ENCODE assay signal across 16 cellular contexts in the genomic region with DNA sequence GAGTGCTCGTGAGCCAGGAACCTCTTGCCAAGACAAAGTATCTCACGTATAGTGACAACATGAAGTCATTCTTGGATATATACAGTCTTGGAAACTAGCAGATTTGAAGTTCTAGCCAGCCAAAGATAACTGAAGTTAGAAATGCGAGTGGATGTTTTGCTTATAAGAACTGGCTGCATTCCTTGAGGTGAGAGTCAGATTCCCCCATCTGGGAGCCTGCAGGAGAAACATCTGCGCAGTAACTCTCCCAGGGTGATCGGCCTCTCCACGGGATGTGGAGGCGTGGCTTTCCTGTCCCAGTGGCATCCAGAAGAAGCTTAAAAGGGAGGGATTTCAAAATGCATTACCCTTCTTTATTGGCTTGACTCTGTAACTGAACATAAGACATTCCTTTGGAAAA.
DNase-seq lines count a peak whose midpoint lies in the region; ATAC-seq and TF ChIP-seq lines count a peak whose summit lies in the region.
"Had no signal": no experiment of that assay in that cellular context is flagged by ENCODE, and none has a peak within 500 bp of the region (broad histone marks: within the 10 kb centered on the region; RNA-seq: fewer than 3 reads in every experiment).

No MANE protein-coding gene starts in this region.

- TF ChIP-seq CTCF in A673 (conservative IDR thresholded peaks at IDR 0.05; ENCODE audit: low read depth, low read length) (no peak), fibroblast of mammary gland (conservative IDR thresholded peaks at IDR 0.05; ENCODE audit: control insufficient read depth, insufficient read depth, low read depth, low read length) (no peak)

- DNase-seq in A673 (ENCODE audit: low spot score) (peak; percentile 95), NCI-H82 treated with DMSO at 0.1 percent for 48 hours (lab: John Stamatoyannopoulos, UW; ENCODE audit: unreplicated experiment) (peak; percentile 82), fibroblast of mammary gland (ENCODE audit: low read depth) (peak; percentile 2), mesenchymal stem cell (no peak), EL (no peak), NCI-H1694 treated with DMSO at 0.1 percent for 48 hours (lab: John Stamatoyannopoulos, UW) (no peak), AG20443 (ENCODE audit: low spot score) (no peak)
- DNase-seq: activated T-cell treated with anti-CD3 and anti-CD28 coated beads, Interleukin-2, amount 50 U/mL, for 24 hours; dorsolateral prefrontal cortex; left colon; natural killer cell; NCI-H2107; right lobe of liver; stimulated activated naive CD4-positive, alpha-beta T cell treated with Interleukin-2 at 50 U/mL for 16 hours; T-helper 9 cell had no signal

- peak overlapping the region; percentile 66 for H3K27ac ChIP-seq in A673 (ENCODE audit: low read depth, low read length, poor library complexity, severe bottlenecking)
- peak overlapping the region; percentile 69 for H3K27ac ChIP-seq in mesenchymal stem cell (ENCODE audit: low read length, poor library complexity, severe bottlenecking)
- H3K27ac ChIP-seq: right lobe of liver had no signal

- intact Hi-C loops in A673 (cut with micrococcal nuclease; ENCODE audit: unreplicated experiment): loop anchor here (5.0 kb wide), 2 partner anchors 161 to 186 kb away; no protein-coding TSS in a partner anchor

- no peaks in the 10 kb centered on the region for H3K27me3 ChIP-seq in A673 (replicated peaks; ENCODE audit: insufficient read depth, low read depth, low read length, poor library complexity)
- H3K27me3 ChIP-seq in mesenchymal stem cell (ENCODE audit: control insufficient read depth in 1 of 2, insufficient read depth in 1 of 2, low read length in 2 of 2): no peaks in the 10 kb centered on the region
- H3K27me3 ChIP-seq: dorsolateral prefrontal cortex, right lobe of liver had no signal

- no peak overlapping the region for H3K9ac ChIP-seq in mesenchymal stem cell (ENCODE audit: low read length)

- no TSS peak for BruUV-seq in A673 (replicated peaks; lab: Mats Ljungman, UMichigan)

- CTCF ChIA-PET in A673 (lab: Charles Lee): interaction anchor here (0.6 kb wide), 1 partner anchor 91 kb away, joined by 3 read pairs; no protein-coding TSS in a partner anchor

- H3K36me3 ChIP-seq in A673 (ENCODE audit: insufficient read depth, low read length, poor library complexity, severe bottlenecking): no peaks in the 10 kb centered on the region
- no peaks in the 10 kb centered on the region for H3K36me3 ChIP-seq in mesenchymal stem cell (ENCODE audit: control insufficient read depth in 1 of 2, insufficient read depth in 2 of 2, low read depth in 1 of 2, low read length in 2 of 2)
- H3K36me3 ChIP-seq: right lobe of liver had no signal

- peaks cover 48% of the 10 kb centered on the region for H3K4me1 ChIP-seq in A673 (ENCODE audit: insufficient read depth, low read length, poor library complexity, severe bottlenecking)
- H3K4me1 ChIP-seq in mesenchymal stem cell (ENCODE audit: control insufficient read depth, insufficient read depth, low read depth, low read length): no peaks in the 10 kb centered on the region
- H3K4me1 ChIP-seq: right lobe of liver had no signal

- POLR2A ChIA-PET in A673 (lab: Charles Lee; ENCODE audit: low non-redundant PET): no interaction called here

- H2BK15ac ChIP-seq in mesenchymal stem cell (ENCODE audit: low read depth, poor library complexity, severe bottlenecking): no peak overlapping the region

- H2BK5ac ChIP-seq in mesenchymal stem cell (ENCODE audit: low read depth, low read length, poor library complexity, severe bottlenecking): no peak overlapping the region

- no peak overlapping the region for H4K8ac ChIP-seq in mesenchymal stem cell (ENCODE audit: low read length)

- H3K4ac ChIP-seq in mesenchymal stem cell (ENCODE audit: low read depth in 1 of 2, low read length in 2 of 2): no peak overlapping the region

- no peak overlapping the region for H4K91ac ChIP-seq in mesenchymal stem cell (ENCODE audit: low read length)

- H2BK12ac ChIP-seq in mesenchymal stem cell (ENCODE audit: low read length in 2 of 2): no peak overlapping the region

- H3K9me3 ChIP-seq in A673 (ENCODE audit: low read depth, low read length, poor library complexity, severe bottlenecking) (no peaks in the 10 kb centered on the region), mesenchymal stem cell (ENCODE audit: control insufficient read depth, low read length) (no peaks in the 10 kb centered on the region)
- H3K9me3 ChIP-seq: right lobe of liver had no signal

- peak overlapping the region; percentile 14 for H3K4me3 ChIP-seq in A673 (ENCODE audit: low read depth, low read length, poor library complexity, severe bottlenecking)
- H3K4me3 ChIP-seq in fibroblast of mammary gland (ENCODE audit: control insufficient read depth, low read depth, low read length): no peak overlapping the region
- H3K4me3 ChIP-seq in mesenchymal stem cell (ENCODE audit: insufficient read depth in 1 of 2, low read depth in 1 of 2, low read length in 2 of 2): no peak overlapping the region
- H3K4me3 ChIP-seq: right lobe of liver had no signal

- no peak overlapping the region for H2BK120ac ChIP-seq in mesenchymal stem cell (ENCODE audit: low read depth, low read length)

- no peak for ATAC-seq in GM18873 (IDR thresholded peaks at IDR 0.05; ENCODE audit: low FRiP score, unreplicated experiment)
- ATAC-seq: left colon, natural killer cell, right lobe of liver had no signal

- no peak overlapping the region for H3K18ac ChIP-seq in mesenchymal stem cell (ENCODE audit: low read depth in 1 of 2, low read length in 2 of 2)

- H3K4me2 ChIP-seq in mesenchymal stem cell (ENCODE audit: low read length, poor library complexity, severe bottlenecking): no peak overlapping the region

- WGBS in mesenchymal stem cell: 4% methylated on average over 6 of the region's 7 CpGs

- no peak overlapping the region for H2AFZ ChIP-seq in mesenchymal stem cell (ENCODE audit: low read depth, low read length)

- no peak overlapping the region for H3K23ac ChIP-seq in mesenchymal stem cell (ENCODE audit: low read length in 2 of 2)

- no peak overlapping the region for H2AK5ac ChIP-seq in mesenchymal stem cell (ENCODE audit: low read length, severe bottlenecking)

- H3K79me1 ChIP-seq in mesenchymal stem cell (replicated peaks; ENCODE audit: low read length, poor library complexity, severe bottlenecking): no peaks in the 10 kb centered on the region

- H3K14ac ChIP-seq in mesenchymal stem cell (ENCODE audit: low read length in 2 of 2): no peak overlapping the region

Comparison
In these comparisons a context has a peak if more than half of its experiments do, and no peak if none do; other contexts are left out.
1. DNase-seq: peak in A673 (single experiment), NCI-H82 treated with DMSO at 0.1 percent for 48 hours (single experiment) and fibroblast of mammary gland (single experiment); none in mesenchymal stem cell (single experiment), EL (single experiment), NCI-H1694 treated with DMSO at 0.1 percent for 48 hours (single experiment) and AG20443 (single experiment).